ENCODE assay signal across 8 cellular contexts in genomic region chr10:28628184-28628893, GRCh38. TPM values are rescaled to one million over a fixed set of nuclear protein-coding genes. Genes with fewer than 3 reads are reported as not detected.
DNase-seq lines count a peak whose midpoint lies in the region; ATAC-seq, FAIRE-seq and TF ChIP-seq lines count a peak whose summit lies in the region.

No MANE protein-coding gene starts in this region.

- H3K27me3 ChIP-seq in PC-9 (ENCODE audit: insufficient read depth, low read depth) = no peaks in the 10 kb centered on the region

- no peaks in the 10 kb centered on the region for H3K79me2 ChIP-seq in PC-9 (ENCODE audit: low read depth)

- POLR2A ChIA-PET in PC-9 (lab: Charles Lee; ENCODE audit: unreplicated experiment) = interaction anchor here (0.5 to 0.7 kb wide), 3 partner anchors 475 to 881 kb away, joined by 3 read pairs; no protein-coding TSS in a partner anchor

- no peaks in the 10 kb centered on the region for H3K9me3 Mint-ChIP-seq in activated T-cell treated with anti-CD3 and anti-CD28 coated beads, Interleukin-2, amount 50 U/mL, for 24 hours
- no peaks in the 10 kb centered on the region for H3K9me3 Mint-ChIP-seq in nephron progenitor cell

- no peak overlapping the region for H3K4me3 Mint-ChIP-seq in activated T-cell treated with anti-CD3 and anti-CD28 coated beads, Interleukin-2, amount 50 U/mL, for 24 hours
- no peak overlapping the region for H3K4me3 Mint-ChIP-seq in nephron progenitor cell

- peaks cover 26% of the 10 kb centered on the region for H3K27me3 Mint-ChIP-seq in activated T-cell treated with anti-CD3 and anti-CD28 coated beads, Interleukin-2, amount 50 U/mL, for 24 hours
- peaks cover 7% of the 10 kb centered on the region for H3K27me3 Mint-ChIP-seq in nephron progenitor cell (ENCODE audit: low read depth, poor library complexity)

- no peaks in the 10 kb centered on the region for H3K36me3 ChIP-seq in PC-9 (ENCODE audit: low read depth)

- H3K4me3 ChIP-seq in PC-9 (no peak overlapping the region), fibroblast of mammary gland (ENCODE audit: control insufficient read depth, low read depth, low read length) (no peak overlapping the region)

- H4K20me1 ChIP-seq in PC-9 (ENCODE audit: insufficient read depth) = no peaks in the 10 kb centered on the region

- intact Hi-C loops in PC-9 (cut with micrococcal nuclease; ENCODE audit: unreplicated experiment) = loop anchor here (1.0 to 5.0 kb wide), 4 partner anchors 34 to 821 kb away; no protein-coding TSS in a partner anchor

- H3F3A ChIP-seq in PC-9 (ENCODE audit: insufficient read depth, low read depth) = peaks cover 4% of the 10 kb centered on the region; the same call in 1 of the 2 replicates

- peaks cover under 1% of the 10 kb centered on the region for H3K36me3 Mint-ChIP-seq in activated T-cell treated with anti-CD3 and anti-CD28 coated beads, Interleukin-2, amount 50 U/mL, for 24 hours (ENCODE audit: low read depth)
- H3K36me3 Mint-ChIP-seq in nephron progenitor cell (ENCODE audit: low read depth) = peaks cover 3% of the 10 kb centered on the region

- peak; percentile 72 for ATAC-seq in GM19395 (IDR thresholded peaks at IDR 0.05; ENCODE audit: unreplicated experiment)

- TF ChIP-seq CTCF in C4-2B (conservative IDR thresholded peaks at IDR 0.05) (peak; percentile 96), PC-9 (conservative IDR thresholded peaks at IDR 0.05) (peak; percentile 91), fibroblast of mammary gland (conservative IDR thresholded peaks at IDR 0.05; ENCODE audit: control insufficient read depth, insufficient read depth, low read depth, low read length) (peak; percentile 93), nephron progenitor cell (IDR thresholded peaks at IDR 0.05) (peak; percentile 82)

- H3K4me2 ChIP-seq in PC-9 = peak overlapping the region; percentile 6

- H3K4me1 Mint-ChIP-seq in activated T-cell treated with anti-CD3 and anti-CD28 coated beads, Interleukin-2, amount 50 U/mL, for 24 hours (ENCODE audit: low read depth) = peaks cover 6% of the 10 kb centered on the region
- H3K4me1 Mint-ChIP-seq in nephron progenitor cell = peaks cover 5% of the 10 kb centered on the region

- CTCF ChIA-PET in PC-9 (lab: Charles Lee) = interaction anchor here (0.6 to 1.5 kb wide), 3 partner anchors 36 to 676 kb away, joined by 3 to 4 read pairs (median 3); partner anchors contain the start of gene WAC

- H3K9me2 ChIP-seq in PC-9 (ENCODE audit: insufficient read depth) = no peaks in the 10 kb centered on the region

- H3K9me3 ChIP-seq in PC-9 (ENCODE audit: insufficient read depth, low read depth) = no peaks in the 10 kb centered on the region

- BruUV-seq in PC-9 (replicated peaks; lab: Mats Ljungman, UMichigan) = no TSS peak

- no peak for FAIRE-seq in HTR-8/SVneo (lab: Jason Lieb, UNC)

- H3K27ac Mint-ChIP-seq in activated T-cell treated with anti-CD3 and anti-CD28 coated beads, Interleukin-2, amount 50 U/mL, for 24 hours = no peak overlapping the region
- no peak overlapping the region for H3K27ac Mint-ChIP-seq in nephron progenitor cell

- H3K27ac ChIP-seq in C4-2B (no peak overlapping the region), PC-9 (no peak overlapping the region)

- peak; percentile 76 for DNase-seq in HTR-8/SVneo (ENCODE audit: insufficient read length, low spot score)
- DNase-seq in PC-9 = peak; percentile 51 to 74
- DNase-seq in activated T-cell treated with anti-CD3 and anti-CD28 coated beads, Interleukin-2, amount 50 U/mL, for 24 hours = peak; percentile 74
- peak; percentile 78 for DNase-seq in fibroblast of mammary gland (ENCODE audit: low read depth)
- peak; percentile 85 for DNase-seq in nephron progenitor cell
- peak; percentile 44 for DNase-seq in stimulated activated naive CD4-positive, alpha-beta T cell treated with Interleukin-2 at 50 U/mL for 16 hours (lab: John Stamatoyannopoulos, UW)

- H3K4me1 ChIP-seq in PC-9 (replicated peaks; ENCODE audit: insufficient read depth) = peaks cover 7% of the 10 kb centered on the region; the same call in 1 of the 2 replicates

- no peak overlapping the region for H2AFZ ChIP-seq in PC-9

RNA-seq across cellular contexts. Expression of gene BAMBI, which starts 49.0 kb away (rescaled TPM):
- 3.3 and 4.5 TPM in 2 replicates for total RNA-seq in PC-9 (2021)
